8 cellular contexts compared by ENCODE assay signal in the genomic region with DNA sequence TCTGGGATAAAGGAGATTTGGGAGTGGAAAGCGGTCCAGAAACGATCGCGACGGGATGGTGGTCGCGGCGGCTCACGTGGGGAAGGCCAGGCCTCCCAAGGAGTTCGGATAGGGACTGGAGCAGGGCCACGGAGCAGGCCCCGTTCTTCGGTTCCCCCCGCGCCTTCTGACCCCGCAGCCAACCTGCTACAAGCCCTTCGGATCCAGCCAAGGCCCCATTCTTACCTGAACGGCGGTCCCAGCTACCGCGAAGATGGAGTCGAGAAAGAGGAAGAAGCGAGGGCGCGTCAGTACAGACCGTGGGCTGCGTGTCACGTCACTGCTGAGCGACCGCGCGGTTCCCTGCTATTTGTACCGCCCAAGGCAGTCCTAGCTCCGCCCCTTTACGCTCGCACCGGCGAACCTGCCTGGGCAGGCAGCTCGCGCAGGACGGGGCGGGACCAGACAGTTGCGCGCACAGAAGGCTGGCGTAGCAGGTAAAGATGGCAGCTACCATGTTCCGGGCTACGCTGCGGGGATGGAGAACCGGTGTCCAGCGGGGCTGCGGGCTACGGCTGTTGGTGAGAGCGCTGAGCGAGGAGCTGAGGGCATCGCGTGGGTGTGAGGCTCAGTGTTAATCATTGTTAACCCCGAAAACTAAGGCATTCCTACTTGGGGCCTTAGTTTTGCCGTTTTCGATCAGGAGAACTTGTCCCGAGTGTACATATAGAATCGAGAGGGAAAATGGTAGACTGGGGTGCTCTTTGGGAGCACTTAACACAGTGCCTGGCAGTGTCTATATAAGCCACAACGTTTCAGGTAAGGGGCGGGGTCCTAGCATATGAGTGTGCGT. TPM values are rescaled to one million over a fixed set of nuclear protein-coding genes. Genes with fewer than 3 reads are reported as not detected.
DNase-seq lines count a peak whose midpoint lies in the region; ATAC-seq and TF ChIP-seq lines count a peak whose summit lies in the region.

Gene FAU (minus strand): TSS at position 270 of the 832 bp plus-strand sequence. CDS start 321 bp downstream, outside the sequence.
Gene MRPL49 (plus strand): TSS at position 457 of the 832 bp plus-strand sequence. CDS start 26 bp downstream, at position 483.

- no peaks in the 10 kb centered on the region for H3K27me3 Mint-ChIP-seq in activated B cell treated with CpG ODN at 0.5 μM for 24 hours

- TF ChIP-seq CTCF in AG04450 (IDR thresholded peaks at IDR 0.05; ENCODE audit: low read depth, low read length) (no peak), activated B cell treated with CpG ODN at 0.5 μM for 24 hours (IDR thresholded peaks at IDR 0.05) (no peak)

- POLR2A ChIA-PET in AG04450 (lab: Yijun Ruan, JAX): interaction anchor here (0.5 to 1.6 kb wide), 8 partner anchors 8 to 203 kb away, joined by 3 to 20 read pairs (median 4); partner anchors contain the start of gene SYVN1
- POLR2A ChIA-PET in activated B cell treated with CpG ODN at 0.5 μM for 24 hours (lab: Charles Lee): interaction anchor here (0.5 to 15.3 kb wide), 34 partner anchors 9 to 539 kb away, joined by 3 to 546 read pairs (median 4); partner anchors contain the start of genes CAPN1, DPF2, MALAT1 and POLA2

- peak; percentile 88 for DNase-seq in AG04450 (ENCODE audit: low read depth, low spot score)
- DNase-seq in NCI-H345 (lab: John Stamatoyannopoulos, UW): peak; percentile 99
- DNase-seq in activated B cell treated with CpG ODN at 0.5 μM for 24 hours: peak; percentile 96
- DNase-seq in caudate nucleus (lab: John Stamatoyannopoulos, UW): peak in 60 of 61 donors; percentile 45 to 99 (median 92)
- peak; percentile 94 for DNase-seq in inferior parietal cortex (ENCODE audit: extremely low spot score)
- DNase-seq in stimulated activated CD4-positive, alpha-beta T cell treated with anti-CD3 and anti-CD28 coated beads, Interleukin-12 subunit alpha, Interleukin-12 subunit beta, amount 100 ng/mL, for 24 hours (ENCODE audit: low read depth in 2 of 2): peak; percentile 96 to 99

- peak within 1 kb of the TSS; percentile 99 for H3K4me3 Mint-ChIP-seq in activated B cell treated with CpG ODN at 0.5 μM for 24 hours

- peaks cover 60% of the 10 kb centered on the region for H3K4me1 Mint-ChIP-seq in activated B cell treated with CpG ODN at 0.5 μM for 24 hours

- no peaks in the 10 kb centered on the region for H3K27me3 ChIP-seq in AG04450 (ENCODE audit: control insufficient read depth, insufficient read depth, low read length)

- peak within 1 kb of the TSS; percentile 99 for H3K27ac Mint-ChIP-seq in activated B cell treated with CpG ODN at 0.5 μM for 24 hours

- peak within 1 kb of the TSS; percentile 82 for H3K27ac ChIP-seq in AG04450 (ENCODE audit: low read depth, low read length)
- H3K27ac ChIP-seq in caudate nucleus (ENCODE audit: low read depth, low read length): peak within 1 kb of the TSS; percentile 91

- H3K9me3 Mint-ChIP-seq in activated B cell treated with CpG ODN at 0.5 μM for 24 hours: no peaks in the 10 kb centered on the region

- peaks cover 81% of the 10 kb centered on the region for H3K36me3 Mint-ChIP-seq in activated B cell treated with CpG ODN at 0.5 μM for 24 hours (ENCODE audit: low read depth)

- H3K4me3 ChIP-seq in AG04450 (ENCODE audit: low read depth, low read length): peak within 1 kb of the TSS; percentile 99

- peak; percentile 67 for ATAC-seq in GM18909 (IDR thresholded peaks at IDR 0.05; ENCODE audit: poor library complexity, unreplicated experiment)
- peak; percentile 81 for ATAC-seq in HG03175 (IDR thresholded peaks at IDR 0.05; ENCODE audit: unreplicated experiment)
- peak; percentile 81 for ATAC-seq in activated B cell treated with CpG ODN at 0.5 μM for 24 hours (ENCODE audit: low read depth)

- H3K9me3 ChIP-seq in AG04450 (ENCODE audit: control insufficient read depth, insufficient read depth, low read length): peaks cover 3% of the 10 kb centered on the region; the same call in 1 of the 2 replicates

- intact Hi-C loops in activated B cell treated with CpG ODN at 0.5 μM for 24 hours (cut with micrococcal nuclease): loop anchor here (1.0 kb wide), 4 partner anchors 10 to 198 kb away; partner anchors contain the start of genes CDCA5, PPP2R5B and ZFPL1

- CTCF ChIA-PET in AG04450 (lab: Charles Lee): interaction anchor here (0.7 to 1.1 kb wide), 2 partner anchors 9 to 119 kb away, joined by 3 to 6 read pairs; no protein-coding TSS in a partner anchor
- CTCF ChIA-PET in activated B cell treated with CpG ODN at 0.5 μM for 24 hours (lab: Charles Lee): interaction anchor here (0.6 to 3.1 kb wide), 11 partner anchors 9 to 433 kb away, joined by 3 to 27 read pairs (median 3); partner anchors contain the start of genes CAPN1, CDC42EP2, SYVN1 and TM7SF2

RNA-seq across cellular contexts. Expression of gene FAU, which starts in this region (rescaled TPM):
- polyA plus RNA-seq in AG04450 (2011; rRNA removed): 426 and 504 TPM in 2 replicates
- 136 and 146 TPM in 2 replicates for polyA minus RNA-seq in AG04450 (2011; rRNA and poly(A)+ RNA removed)
- 1,416 and 1,501 TPM in 2 replicates for total RNA-seq in activated B cell treated with CpG ODN at 0.5 μM for 24 hours

RNA-seq across cellular contexts. Expression of gene MRPL49, which starts in this region (rescaled TPM):
- 54.2 and 55.7 TPM in 2 replicates for polyA plus RNA-seq in AG04450 (2011; rRNA removed)
- 30.5 and 32.4 TPM in 2 replicates for polyA minus RNA-seq in AG04450 (2011; rRNA and poly(A)+ RNA removed)
- total RNA-seq in activated B cell treated with CpG ODN at 0.5 μM for 24 hours: 60.0 and 62.4 TPM in 2 replicates

Comparison
In these comparisons a context has a peak if more than half of its experiments do, and no peak if none do; other contexts are left out.
1. Peak in every context shown above with its lines: DNase-seq, ATAC-seq, H3K4me3 ChIP-seq and H3K27ac ChIP-seq.